In the genomic region with DNA sequence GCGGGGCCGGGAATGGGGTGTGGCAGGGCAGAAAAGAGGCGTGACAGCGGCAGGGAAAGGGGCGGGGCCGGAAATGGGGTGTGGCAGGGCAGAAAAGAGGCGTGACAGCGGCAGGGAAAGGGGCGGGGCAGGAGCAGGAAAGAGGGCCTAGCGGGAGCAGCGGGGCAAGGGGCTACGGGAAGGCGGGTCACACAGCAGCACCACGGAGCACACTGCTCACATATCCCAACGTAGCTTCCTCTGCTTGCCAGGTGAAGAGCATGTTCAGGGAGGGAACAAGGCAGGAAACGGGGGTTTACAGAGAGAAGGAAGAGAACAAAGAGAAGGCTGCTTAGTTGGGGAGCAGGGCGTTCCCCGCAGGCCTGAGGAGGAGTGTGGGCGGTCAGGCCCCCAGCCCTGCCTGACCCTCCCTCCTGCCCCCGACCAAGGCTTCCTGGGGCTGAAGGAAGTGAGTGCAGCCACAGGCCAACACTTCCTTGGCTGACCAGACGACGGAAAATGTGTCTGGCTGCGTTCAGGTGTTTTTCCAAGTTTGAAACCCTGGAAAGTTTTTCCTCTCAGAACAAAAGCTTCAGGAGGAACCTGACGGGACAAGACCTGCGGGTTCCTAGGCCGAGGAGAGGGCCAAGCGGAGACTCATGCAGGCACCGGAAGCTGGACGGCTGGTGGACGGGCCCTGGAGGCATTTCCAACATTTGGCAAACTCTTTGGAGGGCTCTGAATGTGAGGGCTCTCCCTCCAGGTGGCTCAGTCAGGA, we compare ENCODE assay signal across 8 cellular contexts. TPM values are rescaled to one million over a fixed set of nuclear protein-coding genes. Genes with fewer than 3 reads are reported as not detected.
A peak's percentile ranks its signal among the peaks of the same experiment; 100 is the strongest.
DNase-seq lines count a peak whose midpoint lies in the region; ATAC-seq and TF ChIP-seq lines count a peak whose summit lies in the region.

No MANE protein-coding gene starts in this region.

- no peak overlapping the region for H3K9ac ChIP-seq in adipocyte (ENCODE audit: low read length)

- WGBS in lower leg skin, 2 donors = 45 to 49% methylated on average over 23 to 30 of the region's 30 CpGs

- intact Hi-C loops in left lung (cut with DNase I) = no loop called here
- intact Hi-C loops in lower leg skin (cut with DNase I; ENCODE audit: low total_unique reads) = no loop called here

- H3K9me3 ChIP-seq in adipocyte (ENCODE audit: control insufficient read depth, low read length) = no peaks in the 10 kb centered on the region
- no peaks in the 10 kb centered on the region for H3K9me3 ChIP-seq in left lung

- H3K27me3 ChIP-seq in adipocyte (replicated peaks; ENCODE audit: control insufficient read depth, insufficient read depth, low read length) (no peaks in the 10 kb centered on the region), left lung (no peaks in the 10 kb centered on the region)

- no peaks in the 10 kb centered on the region for H3K4me1 ChIP-seq in adipocyte (ENCODE audit: control insufficient read depth, insufficient read depth, low read length)
- peaks cover 0 to 45% of the 10 kb centered on the region in 2 donors for H3K4me1 ChIP-seq in left lung

- H3K4me3 ChIP-seq in adipocyte (ENCODE audit: low read length) (no peak overlapping the region), left lung (no peak overlapping the region), lower leg skin (ENCODE audit: low read depth, poor library complexity, severe bottlenecking) (no peak overlapping the region)

- no peak for TF ChIP-seq POLR2A in lower leg skin (IDR thresholded peaks at IDR 0.05)

- H3K36me3 ChIP-seq in adipocyte (ENCODE audit: control insufficient read depth, insufficient read depth, low read length, severe bottlenecking) (peaks cover 51% of the 10 kb centered on the region), left lung (peaks cover 0 to 77% of the 10 kb centered on the region in 2 donors)

- DNase-seq in ELF-1 (ENCODE audit: low read depth, low spot score) (peak; percentile 80), NCI-H2171 (lab: John Stamatoyannopoulos, UW) (peak; percentile 30), adipocyte (ENCODE audit: low read depth) (peak; percentile 43), left lung (peak in 1 of 2 donors; percentile 86), lower leg skin (ENCODE audit: low spot score in 2 of 2) (no peak)

- ATAC-seq in left lung (peak; percentile 3), GM21825 (IDR thresholded peaks at IDR 0.05; ENCODE audit: unreplicated experiment) (no peak), HG02938 (IDR thresholded peaks at IDR 0.05; ENCODE audit: unreplicated experiment) (no peak), GM18498 (IDR thresholded peaks at IDR 0.05; ENCODE audit: unreplicated experiment) (no peak)

- peak overlapping the region; percentile 33 to 73 for H3K27ac ChIP-seq in left lung

- TF ChIP-seq CTCF in left lung (IDR thresholded peaks at IDR 0.05) (no peak), lower leg skin (IDR thresholded peaks at IDR 0.05) (no peak)

RNA-seq across cellular contexts. Expression of gene UCKL1, which starts 13.8 kb away (rescaled TPM):
- total RNA-seq in left lung (10 to 100 TPM; 26.7 to 31.6 TPM), lower leg skin (10 to 100 TPM; 28.1 to 44.3 (median 33.6) TPM)

RNA-seq across cellular contexts. Expression of gene ZNF512B, which starts 27.3 kb away (rescaled TPM):
- total RNA-seq in left lung (10 to 100 TPM; 16.4 to 16.9 TPM), lower leg skin (10 to 100 TPM; 15.3 to 19.8 (median 16.7) TPM)

RNA-seq across cellular contexts. Expression of gene SAMD10, which starts 37.0 kb away (rescaled TPM):
- 1 to 10 TPM; 4.6 to 6.0 TPM for total RNA-seq in left lung
- total RNA-seq in lower leg skin = 10 to 100 TPM in 3 of 4 donors, 1 to 10 TPM in 1; 8.1 to 11.3 (median 10.6) TPM

RNA-seq across cellular contexts. Expression of gene PRPF6, which starts 38.5 kb away (rescaled TPM):
- total RNA-seq in left lung (10 to 100 TPM; 49.8 to 53.7 TPM), lower leg skin (10 to 100 TPM; 66.8 to 88.3 (median 79.1) TPM)

RNA-seq across cellular contexts. Expression of gene DNAJC5, which starts 47.5 kb away (rescaled TPM):
- 10 to 100 TPM; 39.9 to 59.5 TPM for total RNA-seq in left lung
- total RNA-seq in lower leg skin = 10 to 100 TPM; 40.6 to 59.7 (median 49.7) TPM

Comparison
In these comparisons a context has a peak if more than half of its experiments do, and no peak if none do; other contexts are left out.
1. DNase-seq: peak in ELF-1 (single experiment), NCI-H2171 (single experiment) and adipocyte (single experiment); none in lower leg skin (0 of 2).